In the genomic region with DNA sequence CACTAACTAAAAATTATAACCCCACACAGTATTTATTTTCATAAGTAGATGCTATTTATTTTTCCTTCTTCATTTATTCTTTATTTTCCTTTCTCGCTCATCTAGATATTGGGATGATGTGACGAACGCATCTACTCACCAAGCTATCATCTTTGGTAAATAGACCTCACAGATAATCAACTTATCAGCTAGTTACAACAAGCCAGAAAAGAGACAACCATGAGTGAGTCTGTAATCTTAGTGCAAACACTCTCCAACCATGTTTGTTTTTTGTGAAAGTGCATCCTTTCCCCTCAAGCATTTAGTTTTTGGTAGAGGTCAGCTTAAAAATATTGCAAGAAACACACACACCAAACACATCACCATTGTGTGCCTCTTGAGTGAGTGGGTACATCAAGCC, we compare ENCODE assay signal across 1 cellular context.
TF ChIP-seq lines count a peak whose summit lies in the region.

No MANE protein-coding gene starts in this region.

TF ChIP-seq in K562, 482 proteins besides CTCF, POLR2A, EP300 and RAD21 (continued from another document):
- TF ChIP-seq HBP1 (CRISPR knock-in tag; IDR thresholded peaks at IDR 0.05) (no peak), ZNF311 (CRISPR knock-in tag; IDR thresholded peaks at IDR 0.05) (no peak), RBBP5 (IDR thresholded peaks at IDR 0.05; ENCODE audit: borderline replicate concordance, insufficient read depth, low read length, poor library complexity, severe bottlenecking) (no peak), ZNF586 (CRISPR knock-in tag; conservative IDR thresholded peaks at IDR 0.05) (no peak), SMC3 (conservative IDR thresholded peaks at IDR 0.05; ENCODE audit: insufficient read depth, low read depth, low read length) (no peak), JUND (IDR thresholded peaks at IDR 0.05; ENCODE audit: borderline replicate concordance, low read depth, low read length) (peak; percentile 21; the same call in 1 of the 2 replicates), JUND (tag; IDR thresholded peaks at IDR 0.05; ENCODE audit: borderline replicate concordance, low read depth, low read length) (no peak), KDM5B (IDR thresholded peaks at IDR 0.05; ENCODE audit: insufficient replicate concordance, low read depth, low read length) (no peak), HMBOX1 (IDR thresholded peaks at IDR 0.05) (peak; percentile 89; the same call in 1 of the 2 replicates), CAMTA2 (CRISPR knock-in tag; conservative IDR thresholded peaks at IDR 0.05) (no peak), ERF (CRISPR knock-in tag; IDR thresholded peaks at IDR 0.05) (no peak), RBM22 (IDR thresholded peaks at IDR 0.05; ENCODE audit: low read depth, low read length, poor library complexity, severe bottlenecking) (no peak), BCOR (IDR thresholded peaks at IDR 0.05) (no peak), FUS (optimal IDR thresholded peaks at IDR 0.05; ENCODE audit: low read depth, low read length) (no peak), BCL6 (CRISPR knock-in tag; IDR thresholded peaks at IDR 0.05) (no peak), PTRF (tag; IDR thresholded peaks at IDR 0.05) (no peak), NFXL1 (CRISPR knock-in tag; IDR thresholded peaks at IDR 0.05) (no peak), ZNF324 (CRISPR knock-in tag; IDR thresholded peaks at IDR 0.05) (no peak), KDM1A (IDR thresholded peaks at IDR 0.05) (no peak), SRSF3 (IDR thresholded peaks at IDR 0.05; ENCODE audit: insufficient read depth, low read length) (no peak), SRSF7 (optimal IDR thresholded peaks at IDR 0.05; ENCODE audit: low read depth, low read length) (no peak)
- TF ChIP-seq, protein P1, sequence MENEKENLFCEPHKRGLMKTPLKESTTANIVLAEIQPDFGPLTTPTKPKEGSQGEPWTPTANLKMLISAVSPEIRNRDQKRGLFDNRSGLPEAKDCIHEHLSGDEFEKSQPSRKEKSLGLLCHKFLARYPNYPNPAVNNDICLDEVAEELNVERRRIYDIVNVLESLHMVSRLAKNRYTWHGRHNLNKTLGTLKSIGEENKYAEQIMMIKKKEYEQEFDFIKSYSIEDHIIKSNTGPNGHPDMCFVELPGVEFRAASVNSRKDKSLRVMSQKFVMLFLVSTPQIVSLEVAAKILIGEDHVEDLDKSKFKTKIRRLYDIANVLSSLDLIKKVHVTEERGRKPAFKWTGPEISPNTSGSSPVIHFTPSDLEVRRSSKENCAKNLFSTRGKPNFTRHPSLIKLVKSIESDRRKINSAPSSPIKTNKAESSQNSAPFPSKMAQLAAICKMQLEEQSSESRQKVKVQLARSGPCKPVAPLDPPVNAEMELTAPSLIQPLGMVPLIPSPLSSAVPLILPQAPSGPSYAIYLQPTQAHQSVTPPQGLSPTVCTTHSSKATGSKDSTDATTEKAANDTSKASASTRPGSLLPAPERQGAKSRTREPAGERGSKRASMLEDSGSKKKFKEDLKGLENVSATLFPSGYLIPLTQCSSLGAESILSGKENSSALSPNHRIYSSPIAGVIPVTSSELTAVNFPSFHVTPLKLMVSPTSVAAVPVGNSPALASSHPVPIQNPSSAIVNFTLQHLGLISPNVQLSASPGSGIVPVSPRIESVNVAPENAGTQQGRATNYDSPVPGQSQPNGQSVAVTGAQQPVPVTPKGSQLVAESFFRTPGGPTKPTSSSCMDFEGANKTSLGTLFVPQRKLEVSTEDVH (IDR thresholded peaks at IDR 0.05; ENCODE audit: low read depth, partially characterized antibody) = no peak
